In genomic region chr4:139530833-139531427, GRCh38 we compare ENCODE assay signal across 8 cellular contexts. TPM values are rescaled to one million over a fixed set of nuclear protein-coding genes. Genes with fewer than 3 reads are reported as not detected.
A peak's percentile ranks its signal among the peaks of the same experiment; 100 is the strongest.
DNase-seq lines count a peak whose midpoint lies in the region; ATAC-seq and TF ChIP-seq lines count a peak whose summit lies in the region.

No MANE protein-coding gene starts in this region.

- H3K79me2 ChIP-seq in DOHH2 (ENCODE audit: control insufficient read depth, low read length) (peaks cover 26% of the 10 kb centered on the region), PC-3 (ENCODE audit: low read length) (peaks cover 8% of the 10 kb centered on the region)

- H3K27ac ChIP-seq in DOHH2 (ENCODE audit: low read depth, low read length) (no peak overlapping the region), HEK293 (ENCODE audit: extremely low read depth, low read depth, low read length) (no peak overlapping the region), PC-3 (ENCODE audit: low read length) (no peak overlapping the region), cardiac muscle cell (no peak overlapping the region)

- POLR2A ChIA-PET in HEK293 (lab: Yijun Ruan, JAX) (no interaction called here), PC-3 (lab: Charles Lee; ENCODE audit: unreplicated experiment) (no interaction called here)

- CTCF ChIA-PET in HEK293 (lab: Yijun Ruan, JAX) = interaction anchor here (0.8 to 1.9 kb wide), 8 partner anchors 9 to 500 kb away, joined by 3 to 7 read pairs (median 4); no protein-coding TSS in a partner anchor
- CTCF ChIA-PET in PC-3 (lab: Charles Lee) = no interaction called here

- H3K36me3 ChIP-seq in DOHH2 (ENCODE audit: control insufficient read depth, low read length) = peaks cover 86% of the 10 kb centered on the region
- peaks cover 20 to 32% of the 10 kb centered on the region in 2 experiments for H3K36me3 ChIP-seq in HEK293 (ENCODE audit: control insufficient read depth in 2 of 2, insufficient read depth in 1 of 2, low read length in 2 of 2)
- peaks cover 15% of the 10 kb centered on the region for H3K36me3 ChIP-seq in PC-3 (ENCODE audit: low read depth, low read length)
- peaks cover 16% of the 10 kb centered on the region for H3K36me3 ChIP-seq in cardiac muscle cell

- H4K20me1 ChIP-seq in DOHH2 (ENCODE audit: control insufficient read depth, insufficient read depth, low read depth, low read length) (no peaks in the 10 kb centered on the region), PC-3 (ENCODE audit: low read length) (no peaks in the 10 kb centered on the region)

- TF ChIP-seq CTCF in DOHH2 (IDR thresholded peaks at IDR 0.05; ENCODE audit: low read depth, low read length, poor library complexity, severe bottlenecking) (peak; percentile 60), HEK293 (tag by site-specific recombination; IDR thresholded peaks at IDR 0.05) (no peak; the same call in 1 of the 2 replicates), PC-3 (conservative IDR thresholded peaks at IDR 0.05; ENCODE audit: low read depth, low read length) (peak; percentile 61), cardiac muscle cell (IDR thresholded peaks at IDR 0.05; ENCODE audit: low read depth, low read length) (peak; percentile 64)

- no peaks in the 10 kb centered on the region for H3F3A ChIP-seq in DOHH2 (ENCODE audit: control insufficient read depth, insufficient read depth)
- no peaks in the 10 kb centered on the region for H3F3A ChIP-seq in PC-3 (ENCODE audit: low read length, unreplicated experiment)

- no peak overlapping the region for H3K4me2 ChIP-seq in DOHH2 (ENCODE audit: low read length)
- H3K4me2 ChIP-seq in PC-3 (ENCODE audit: low read length) = no peak overlapping the region

- intact Hi-C loops in PC-3 (cut with micrococcal nuclease) (no loop called here), sciatic nerve (cut with DNase I) (no loop called here)

- no peaks in the 10 kb centered on the region for H3K9me3 ChIP-seq in DOHH2 (ENCODE audit: control insufficient read depth, insufficient read depth, low read length)
- H3K9me3 ChIP-seq in HEK293 (ENCODE audit: control insufficient read depth, insufficient read depth, low read depth, low read length) = no peaks in the 10 kb centered on the region
- H3K9me3 ChIP-seq in PC-3 (ENCODE audit: low read length) = no peaks in the 10 kb centered on the region
- H3K9me3 ChIP-seq in cardiac muscle cell (ENCODE audit: low read depth) = no peaks in the 10 kb centered on the region

- DNase-seq in PC-3 = peak; percentile 49
- peak; percentile 27 for DNase-seq in activated effector memory CD4-positive, alpha-beta T cell treated with Interleukin-2 at 50 U/mL for 16 hours
- DNase-seq in cardiac muscle cell (ENCODE audit: low read depth in 1 of 2, low spot score in 1 of 2) = peak; percentile 59 to 66
- DNase-seq in sciatic nerve (ENCODE audit: low spot score) = peak; percentile 71
- DNase-seq in NCI-H345 (lab: John Stamatoyannopoulos, UW) = no peak

- H3K9me2 ChIP-seq in DOHH2 (replicated peaks; ENCODE audit: control insufficient read depth, low read length) (no peaks in the 10 kb centered on the region), PC-3 (replicated peaks; ENCODE audit: low read length) (no peaks in the 10 kb centered on the region)

- H2AFZ ChIP-seq in PC-3 (ENCODE audit: low read length) = no peak overlapping the region

- H3K27me3 ChIP-seq in DOHH2 (ENCODE audit: control insufficient read depth, low read length) (no peaks in the 10 kb centered on the region), PC-3 (ENCODE audit: low read length) (no peaks in the 10 kb centered on the region), cardiac muscle cell (no peaks in the 10 kb centered on the region)

- BruUV-seq in PC-3 (replicated peaks; lab: Mats Ljungman, UMichigan) = no TSS peak

- H3K9ac ChIP-seq in PC-3 (ENCODE audit: low read length) = no peak overlapping the region

- no peak overlapping the region for H3K4me3 ChIP-seq in DOHH2 (ENCODE audit: low read length)
- no peak overlapping the region for H3K4me3 ChIP-seq in HEK293 (ENCODE audit: low read depth, low read length)
- no peak overlapping the region for H3K4me3 ChIP-seq in PC-3 (ENCODE audit: low read length)
- no peak overlapping the region for H3K4me3 ChIP-seq in cardiac muscle cell

- H3K4me1 ChIP-seq in DOHH2 (ENCODE audit: control insufficient read depth, low read length) (no peaks in the 10 kb centered on the region), HEK293 (ENCODE audit: control insufficient read depth, insufficient read depth, low read length) (no peaks in the 10 kb centered on the region), PC-3 (ENCODE audit: insufficient read depth, low read length) (peaks cover 13% of the 10 kb centered on the region), cardiac muscle cell (ENCODE audit: low read depth) (no peaks in the 10 kb centered on the region)

- ATAC-seq in PC-3 = no peak
- ATAC-seq in sciatic nerve = peak; percentile 25
- no peak for ATAC-seq in HG03175 (IDR thresholded peaks at IDR 0.05; ENCODE audit: unreplicated experiment)

TF ChIP-seq in HEK293, 187 proteins besides CTCF, POLR2A, EP300 and RAD21:
- TF ChIP-seq ZBTB8A (tag by site-specific recombination; IDR thresholded peaks at IDR 0.05) (no peak), ZBTB48 (tag by site-specific recombination; IDR thresholded peaks at IDR 0.05) (peak; percentile 40; the same call in 1 of the 2 replicates), ZNF549 (tag by site-specific recombination; IDR thresholded peaks at IDR 0.05) (no peak), ZNF132 (tag by site-specific recombination; IDR thresholded peaks at IDR 0.05; ENCODE audit: borderline replicate concordance) (no peak), GLIS1 (tag by site-specific recombination; IDR thresholded peaks at IDR 0.05) (no peak), ZNF654 (tag by site-specific recombination; IDR thresholded peaks at IDR 0.05; ENCODE audit: low read depth) (0 out of 2 replicates have a peak, but pooled peaks have one; percentile 8), ZNF341 (tag by site-specific recombination; IDR thresholded peaks at IDR 0.05; ENCODE audit: low read depth) (no peak), HOXD13 (CRISPR knock-in tag; IDR thresholded peaks at IDR 0.05; ENCODE audit: borderline replicate concordance) (no peak), ZNF214 (tag by site-specific recombination; IDR thresholded peaks at IDR 0.05; ENCODE audit: borderline replicate concordance) (no peak), EGR2 (tag by site-specific recombination; IDR thresholded peaks at IDR 0.05; ENCODE audit: low read depth) (no peak), ZNF239 (tag by site-specific recombination; IDR thresholded peaks at IDR 0.05) (no peak), ZNF211 (tag by site-specific recombination; IDR thresholded peaks at IDR 0.05; ENCODE audit: low read depth) (no peak), PRDM1 (tag by site-specific recombination; IDR thresholded peaks at IDR 0.05) (peak; percentile 54)
- TF ChIP-seq, protein P1, sequence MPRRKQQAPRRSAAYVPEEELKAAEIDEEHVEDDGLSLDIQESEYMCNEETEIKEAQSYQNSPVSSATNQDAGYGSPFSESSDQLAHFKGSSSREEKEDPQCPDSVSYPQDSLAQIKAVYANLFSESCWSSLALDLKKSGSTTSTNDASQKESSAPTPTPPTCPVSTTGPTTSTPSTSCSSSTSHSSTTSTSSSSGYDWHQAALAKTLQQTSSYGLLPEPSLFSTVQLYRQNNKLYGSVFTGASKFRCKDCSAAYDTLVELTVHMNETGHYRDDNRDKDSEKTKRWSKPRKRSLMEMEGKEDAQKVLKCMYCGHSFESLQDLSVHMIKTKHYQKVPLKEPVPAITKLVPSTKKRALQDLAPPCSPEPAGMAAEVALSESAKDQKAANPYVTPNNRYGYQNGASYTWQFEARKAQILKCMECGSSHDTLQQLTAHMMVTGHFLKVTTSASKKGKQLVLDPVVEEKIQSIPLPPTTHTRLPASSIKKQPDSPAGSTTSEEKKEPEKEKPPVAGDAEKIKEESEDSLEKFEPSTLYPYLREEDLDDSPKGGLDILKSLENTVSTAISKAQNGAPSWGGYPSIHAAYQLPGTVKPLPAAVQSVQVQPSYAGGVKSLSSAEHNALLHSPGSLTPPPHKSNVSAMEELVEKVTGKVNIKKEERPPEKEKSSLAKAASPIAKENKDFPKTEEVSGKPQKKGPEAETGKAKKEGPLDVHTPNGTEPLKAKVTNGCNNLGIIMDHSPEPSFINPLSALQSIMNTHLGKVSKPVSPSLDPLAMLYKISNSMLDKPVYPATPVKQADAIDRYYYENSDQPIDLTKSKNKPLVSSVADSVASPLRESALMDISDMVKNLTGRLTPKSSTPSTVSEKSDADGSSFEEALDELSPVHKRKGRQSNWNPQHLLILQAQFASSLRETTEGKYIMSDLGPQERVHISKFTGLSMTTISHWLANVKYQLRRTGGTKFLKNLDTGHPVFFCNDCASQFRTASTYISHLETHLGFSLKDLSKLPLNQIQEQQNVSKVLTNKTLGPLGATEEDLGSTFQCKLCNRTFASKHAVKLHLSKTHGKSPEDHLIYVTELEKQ (tag by site-specific recombination; IDR thresholded peaks at IDR 0.05; ENCODE audit: borderline replicate concordance) = no peak
- TF ChIP-seq, protein P2, sequence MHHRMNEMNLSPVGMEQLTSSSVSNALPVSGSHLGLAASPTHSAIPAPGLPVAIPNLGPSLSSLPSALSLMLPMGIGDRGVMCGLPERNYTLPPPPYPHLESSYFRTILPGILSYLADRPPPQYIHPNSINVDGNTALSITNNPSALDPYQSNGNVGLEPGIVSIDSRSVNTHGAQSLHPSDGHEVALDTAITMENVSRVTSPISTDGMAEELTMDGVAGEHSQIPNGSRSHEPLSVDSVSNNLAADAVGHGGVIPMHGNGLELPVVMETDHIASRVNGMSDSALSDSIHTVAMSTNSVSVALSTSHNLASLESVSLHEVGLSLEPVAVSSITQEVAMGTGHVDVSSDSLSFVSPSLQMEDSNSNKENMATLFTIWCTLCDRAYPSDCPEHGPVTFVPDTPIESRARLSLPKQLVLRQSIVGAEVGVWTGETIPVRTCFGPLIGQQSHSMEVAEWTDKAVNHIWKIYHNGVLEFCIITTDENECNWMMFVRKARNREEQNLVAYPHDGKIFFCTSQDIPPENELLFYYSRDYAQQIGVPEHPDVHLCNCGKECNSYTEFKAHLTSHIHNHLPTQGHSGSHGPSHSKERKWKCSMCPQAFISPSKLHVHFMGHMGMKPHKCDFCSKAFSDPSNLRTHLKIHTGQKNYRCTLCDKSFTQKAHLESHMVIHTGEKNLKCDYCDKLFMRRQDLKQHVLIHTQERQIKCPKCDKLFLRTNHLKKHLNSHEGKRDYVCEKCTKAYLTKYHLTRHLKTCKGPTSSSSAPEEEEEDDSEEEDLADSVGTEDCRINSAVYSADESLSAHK (tag by site-specific recombination; IDR thresholded peaks at IDR 0.05) = peak; percentile 46; the same call in 1 of the 2 replicates

RNA-seq across cellular contexts. Expression of gene SETD7, which starts 25.1 kb away (rescaled TPM):
- total RNA-seq in PC-3 (2014; rRNA removed) (29.6 and 31.4 TPM in 2 replicates), cardiac muscle cell (10.3 and 20.4 TPM in 2 replicates), sciatic nerve (56.9 TPM)
- 4.8 and 6.8 TPM in 2 replicates for polyA plus RNA-seq in cardiac muscle cell
